32 cellular contexts compared by ENCODE assay signal in genomic region chrX:96432647-96433046, GRCh38.
A peak's percentile ranks its signal among the peaks of the same experiment; 100 is the strongest.
DNase-seq lines count a peak whose midpoint lies in the region; ATAC-seq, FAIRE-seq and TF ChIP-seq lines count a peak whose summit lies in the region.
"Had no signal": no experiment of that assay in that cellular context is flagged by ENCODE, and none has a peak within 500 bp of the region (broad histone marks: within the 10 kb centered on the region; RNA-seq: fewer than 3 reads in every experiment).

No MANE protein-coding gene starts in this region.

- peak overlapping the region; percentile 55 for H3K9ac ChIP-seq in adipocyte (ENCODE audit: low read length)

- no peaks in the 10 kb centered on the region for H3K9me3 Mint-ChIP-seq in osteocyte (ENCODE audit: unreplicated experiment)
- H3K9me3 Mint-ChIP-seq: CD4-positive, alpha-beta memory T cell; T-helper 1 cell treated with Interleukin-12 subunit alpha and Interleukin-12 subunit beta and Interleukin-4 antibody, amounts not matched to agents 30 μg/mL and 1 μg/mL, for 36 hours had no signal

- H3K36me3 Mint-ChIP-seq in osteocyte (ENCODE audit: unreplicated experiment): no peaks in the 10 kb centered on the region
- H3K36me3 Mint-ChIP-seq: CD4-positive, alpha-beta memory T cell; memory B cell had no signal

- H3K27ac Mint-ChIP-seq in osteocyte (ENCODE audit: unreplicated experiment): peak overlapping the region; percentile 55
- H3K27ac Mint-ChIP-seq: B cell; CD4-positive, alpha-beta memory T cell; memory B cell; nephron progenitor cell; T-helper 1 cell treated with Interleukin-12 subunit alpha and Interleukin-12 subunit beta and Interleukin-4 antibody, amounts not matched to agents 30 μg/mL and 1 μg/mL, for 36 hours had no signal

- H3K27me3 Mint-ChIP-seq in osteocyte (ENCODE audit: unreplicated experiment): no peaks in the 10 kb centered on the region
- H3K27me3 Mint-ChIP-seq: B cell had no signal

- no peaks in the 10 kb centered on the region for H3K79me2 ChIP-seq in ACC112 (ENCODE audit: control insufficient read depth, insufficient read depth, low read length, unreplicated experiment)

- FAIRE-seq in GM19239 (lab: Jason Lieb, UNC): no peak
- FAIRE-seq: GM12878, pancreas had no signal

- intact Hi-C loops in posterior cingulate gyrus (cut with DNase I): no loop called here

- H3K36me3 ChIP-seq in ACC112 (ENCODE audit: insufficient read depth, low read length) (no peaks in the 10 kb centered on the region), adipocyte (ENCODE audit: control insufficient read depth, insufficient read depth, low read length, severe bottlenecking) (no peaks in the 10 kb centered on the region)
- H3K36me3 ChIP-seq: pancreas, right atrium auricular region, spleen, vagina had no signal

- H3K4me3 ChIP-seq in ACC112 (ENCODE audit: low read depth, low read length) (peak overlapping the region; percentile 29; the same call in 1 of the 2 replicates), adipocyte (ENCODE audit: low read length) (no peak overlapping the region)
- H3K4me3 ChIP-seq: GM12878, pancreas, right atrium auricular region, spleen, testis, vagina had no signal

- H3K4me1 Mint-ChIP-seq in osteocyte (ENCODE audit: unreplicated experiment): peaks cover 73% of the 10 kb centered on the region
- H3K4me1 Mint-ChIP-seq: B cell; CD4-positive, alpha-beta memory T cell; memory B cell; nephron progenitor cell had no signal

- no peak for TF ChIP-seq CTCF in osteocyte (IDR thresholded peaks at IDR 0.05)

- no peaks in the 10 kb centered on the region for H3K9me3 ChIP-seq in adipocyte (ENCODE audit: control insufficient read depth, low read length)
- H3K9me3 ChIP-seq: pancreas, right atrium auricular region, spleen, testis, vagina had no signal

- peak overlapping the region; percentile 25 for H2AFZ ChIP-seq in ACC112 (ENCODE audit: low read length, unreplicated experiment)

- no peaks in the 10 kb centered on the region for H3K27me3 ChIP-seq in ACC112 (ENCODE audit: insufficient read depth, low read length)
- H3K27me3 ChIP-seq in adipocyte (replicated peaks; ENCODE audit: control insufficient read depth, insufficient read depth, low read length): peaks cover 3% of the 10 kb centered on the region
- H3K27me3 ChIP-seq: pancreas, right atrium auricular region, testis, vagina had no signal

- no peak overlapping the region for H3K4me3 Mint-ChIP-seq in osteocyte (ENCODE audit: unreplicated experiment)
- H3K4me3 Mint-ChIP-seq: B cell; CD4-positive, alpha-beta memory T cell; memory B cell; nephron progenitor cell; T-helper 1 cell treated with Interleukin-12 subunit alpha and Interleukin-12 subunit beta and Interleukin-4 antibody, amounts not matched to agents 30 μg/mL and 1 μg/mL, for 36 hours had no signal

- ATAC-seq in HG03045 (IDR thresholded peaks at IDR 0.05; ENCODE audit: unreplicated experiment): no peak
- ATAC-seq: GM12878; pancreas; SK-N-SH treated with all-trans-retinoic acid at 6 μM for 48 hours; stimulated activated naive CD8-positive, alpha-beta T cell treated with anti-CD3 and anti-CD28 coated beads, Interleukin-15, Interleukin-2, amounts not matched to agents 100 U/mL and 50 U/mL, for 24 hours had no signal

- H3K4me1 ChIP-seq in ACC112 (ENCODE audit: control insufficient read depth, insufficient read depth, low read length, unreplicated experiment) (peaks cover 45% of the 10 kb centered on the region), adipocyte (ENCODE audit: control insufficient read depth, insufficient read depth, low read length) (peaks cover 48% of the 10 kb centered on the region)
- H3K4me1 ChIP-seq: pancreas, spleen, testis had no signal

- peak overlapping the region; percentile 66 for H3K27ac ChIP-seq in ACC112 (ENCODE audit: low read depth, low read length)
- H3K27ac ChIP-seq: HL-60, pancreas, spleen, vagina had no signal

- DNase-seq in adipocyte (ENCODE audit: low read depth) (peak; percentile 44), fibroblast of gingiva (ENCODE audit: low read depth) (peak; percentile 59), osteocyte (ENCODE audit: extremely low spot score, unreplicated experiment) (no peak), posterior cingulate gyrus (no peak), NCI-H2029 (lab: John Stamatoyannopoulos, UW) (no peak), GM19239 (ENCODE audit: insufficient read length, low spot score) (no peak)
- DNase-seq: activated CD4-positive, alpha-beta T cell treated with anti-CD3 and anti-CD28 coated beads, Interleukin-2, amount 50 U/mL, for 48 hours; activated naive CD4-positive, alpha-beta T cell; CD4-positive, alpha-beta memory T cell; hippocampal formation; KG1; MM.1S; NCI-H2029 treated with DMSO at 0.1 percent for 48 hours; NCI-H2227 treated with DMSO at 0.1 percent for 48 hours; NCI-H69; nephron progenitor cell; pancreas; Right ventricle myocardium superior; spleen; stimulated activated CD4-positive, alpha-beta T cell treated with anti-CD3 and anti-CD28 coated beads, Interleukin-2, amount 100 ng/mL, for 24 hours; stimulated activated naive CD8-positive, alpha-beta T cell treated with anti-CD3 and anti-CD28 coated beads, Interleukin-15, Interleukin-2, amounts not matched to agents 100 U/mL and 50 U/mL, for 24 hours; testis had no signal

Comparison
In these comparisons a context has a peak if more than half of its experiments do, and no peak if none do; other contexts are left out.
1. DNase-seq: peak in adipocyte (single experiment) and fibroblast of gingiva (single experiment); none in osteocyte (single experiment), posterior cingulate gyrus (0 of 10), NCI-H2029 (single experiment) and GM19239 (single experiment).